ENCODE assay signal across 15 cellular contexts in genomic region chrX:80430826-80431501, GRCh38. TPM values are rescaled to one million over a fixed set of nuclear protein-coding genes. Genes with fewer than 3 reads are reported as not detected.
A peak's percentile ranks its signal among the peaks of the same experiment; 100 is the strongest.
DNase-seq lines count a peak whose midpoint lies in the region; ATAC-seq, FAIRE-seq and TF ChIP-seq lines count a peak whose summit lies in the region.
"Had no signal": no experiment of that assay in that cellular context is flagged by ENCODE, and none has a peak within 500 bp of the region (broad histone marks: within the 10 kb centered on the region; RNA-seq: fewer than 3 reads in every experiment).

No MANE protein-coding gene starts in this region.

- H3K9me3 ChIP-seq in DND-41 (ENCODE audit: insufficient read depth, low read length, severe bottlenecking), result no peaks in the 10 kb centered on the region
- H3K9me3 ChIP-seq in OCI-LY3 (ENCODE audit: insufficient read depth, low read length), result no peaks in the 10 kb centered on the region
- no peaks in the 10 kb centered on the region for H3K9me3 ChIP-seq in pancreas

- H3K79me2 ChIP-seq in DND-41 (ENCODE audit: insufficient read depth, low read length), result no peaks in the 10 kb centered on the region
- no peaks in the 10 kb centered on the region for H3K79me2 ChIP-seq in OCI-LY3 (ENCODE audit: low read length)

- intact Hi-C loops in pancreas (cut with DNase I) (no loop called here), left ventricle myocardium superior (cut with micrococcal nuclease) (no loop called here)

- peak; percentile 36 for TF ChIP-seq CTCF in DND-41 (IDR thresholded peaks at IDR 0.05; ENCODE audit: borderline replicate concordance, extremely low read depth, low read length, poor library complexity, severe bottlenecking)
- no peak for TF ChIP-seq CTCF in GM20000 (IDR thresholded peaks at IDR 0.05; ENCODE audit: extremely low read depth, missing control alignments)
- TF ChIP-seq CTCF in OCI-LY3 (IDR thresholded peaks at IDR 0.05; ENCODE audit: low read depth, low read length), result peak; percentile 47
- TF ChIP-seq CTCF in fibroblast of pulmonary artery (IDR thresholded peaks at IDR 0.05; ENCODE audit: low read length, missing control alignments), result no peak
- TF ChIP-seq CTCF in pancreas (IDR thresholded peaks at IDR 0.05), result no peak

- no peaks in the 10 kb centered on the region for H3K36me3 ChIP-seq in DND-41 (ENCODE audit: insufficient read depth, low read length)
- no peaks in the 10 kb centered on the region for H3K36me3 ChIP-seq in OCI-LY3 (replicated peaks; ENCODE audit: low read depth, low read length)
- H3K36me3 ChIP-seq in pancreas, result no peaks in the 10 kb centered on the region

- H3K9ac ChIP-seq in DND-41 (ENCODE audit: low read depth, low read length), result no peak overlapping the region
- no peak overlapping the region for H3K9ac ChIP-seq in OCI-LY3 (ENCODE audit: low read length)

- 51 to 59% methylated on average over 3 of the region's 3 CpGs for WGBS in pancreas, 2 donors

- H3K4me3 ChIP-seq in DND-41 (ENCODE audit: low read depth in 1 of 2, low read length in 2 of 2) (no peak overlapping the region), OCI-LY3 (ENCODE audit: low read length) (no peak overlapping the region), fibroblast of pulmonary artery (replicated peaks; ENCODE audit: low read depth, low read length) (no peak overlapping the region), pancreas (no peak overlapping the region)

- DNase-seq in DND-41, result no peak
- peak; percentile 2 for DNase-seq in GM20000 (ENCODE audit: low spot score)
- peak; percentile 2 for DNase-seq in fibroblast of pulmonary artery (ENCODE audit: low read depth)
- DNase-seq in NCI-H1105 treated with DMSO at 0.1 percent for 48 hours (lab: John Stamatoyannopoulos, UW), result no peak
- no peak for DNase-seq in pancreas
- no peak for DNase-seq in left ventricle myocardium superior
- no peak for DNase-seq in AG20443 (ENCODE audit: low spot score)
- DNase-seq: activated naive CD8-positive, alpha-beta T cell treated with anti-CD3 and anti-CD28 coated beads for 36 hours; CD4-positive, alpha-beta T cell; GOT3; naive B cell; NCI-H1694 treated with DMSO at 0.1 percent for 48 hours had no signal

- H3K4me2 ChIP-seq in DND-41 (ENCODE audit: insufficient read depth, low read length), result no peak overlapping the region
- no peak overlapping the region for H3K4me2 ChIP-seq in OCI-LY3 (ENCODE audit: low read length)

- FAIRE-seq in pancreas (lab: Jason Lieb, UNC), result no peak
- FAIRE-seq: keratinocyte had no signal

- H3K27me3 ChIP-seq in DND-41 (ENCODE audit: insufficient read depth, low read length, poor library complexity), result no peaks in the 10 kb centered on the region
- no peaks in the 10 kb centered on the region for H3K27me3 ChIP-seq in OCI-LY3 (ENCODE audit: low read depth, low read length)
- no peaks in the 10 kb centered on the region for H3K27me3 ChIP-seq in pancreas

- H3K4me1 ChIP-seq in DND-41 (ENCODE audit: insufficient read depth, low read length), result no peaks in the 10 kb centered on the region
- H3K4me1 ChIP-seq in OCI-LY3 (ENCODE audit: low read length), result no peaks in the 10 kb centered on the region
- no peaks in the 10 kb centered on the region for H3K4me1 ChIP-seq in pancreas

- H2AFZ ChIP-seq in DND-41 (ENCODE audit: low read depth, low read length) (no peak overlapping the region), OCI-LY3 (ENCODE audit: low read depth, low read length) (no peak overlapping the region)

- ATAC-seq in DND-41 (ENCODE audit: insufficient read depth, low read depth) (no peak), pancreas (no peak), left ventricle myocardium superior (no peak)

- H3K27ac ChIP-seq in DND-41 (ENCODE audit: low read length), result no peak overlapping the region
- H3K27ac ChIP-seq in OCI-LY3 (ENCODE audit: low read length), result no peak overlapping the region
- no peak overlapping the region for H3K27ac ChIP-seq in pancreas

- H4K20me1 ChIP-seq in DND-41 (ENCODE audit: insufficient read depth, low read length) (no peaks in the 10 kb centered on the region), OCI-LY3 (ENCODE audit: insufficient read depth, low read length) (no peaks in the 10 kb centered on the region)

RNA-seq across cellular contexts. Expression of gene TENT5D, which starts 10.7 kb away (rescaled TPM):
- total RNA-seq in pancreas (not detected), left ventricle myocardium superior (not detected)
- polyA plus RNA-seq in pancreas, result not detected
- total RNA-seq: activated naive CD8-positive, alpha-beta T cell treated with anti-CD3 and anti-CD28 coated beads for 36 hours; CD4-positive, alpha-beta T cell; HT1080 had no signal
- polyA plus RNA-seq: keratinocyte had no signal

Comparison
In these comparisons a context has a peak if more than half of its experiments do, and no peak if none do; other contexts are left out.
1. DNase-seq: peak in GM20000 (single experiment) and fibroblast of pulmonary artery (single experiment); none in DND-41 (single experiment), NCI-H1105 treated with DMSO at 0.1 percent for 48 hours (single experiment), pancreas (0 of 6), left ventricle myocardium superior (single experiment) and AG20443 (single experiment).
2. CTCF ChIP-seq: peak in DND-41 (single experiment) and OCI-LY3 (single experiment); none in GM20000 (single experiment), fibroblast of pulmonary artery (single experiment) and pancreas (0 of 4).